Comparison of ENCODE assay signal across 33 cellular contexts in genomic region chr1:117959364-117959763, GRCh38. TPM values are rescaled to one million over a fixed set of nuclear protein-coding genes. Genes with fewer than 3 reads are reported as not detected.
A peak's percentile ranks its signal among the peaks of the same experiment; 100 is the strongest.
DNase-seq lines count a peak whose midpoint lies in the region; ATAC-seq, FAIRE-seq and TF ChIP-seq lines count a peak whose summit lies in the region.
"Had no signal": no experiment of that assay in that cellular context is flagged by ENCODE, and none has a peak within 500 bp of the region (broad histone marks: within the 10 kb centered on the region; RNA-seq: fewer than 3 reads in every experiment).

No MANE protein-coding gene starts in this region.

- H3K9me3 Mint-ChIP-seq in GM23338, result no peaks in the 10 kb centered on the region
- H3K9me3 Mint-ChIP-seq: activated T-helper 17 cell treated with anti-CD3 and anti-CD28 coated beads, Interleukin-2, amount 50 U/mL, for 72 hours; effector memory CD8-positive, alpha-beta T cell; natural killer cell treated with Interleukin-12 subunit alpha and Interleukin-12 subunit beta and Interleukin-15 and Interleukin-18, amount 100 ng/mL, for 72 hours had no signal

- TF ChIP-seq POLR2A in K562 (conservative IDR thresholded peaks at IDR 0.05), result no peak

- H3K4me1 ChIP-seq in PC-3 (ENCODE audit: insufficient read depth, low read length) (0 out of 2 replicates have a peak, but pooled peaks cover 11% of the 10 kb centered on the region), K562 (replicated peaks in 1 of 2; ENCODE audit: control insufficient read depth in 2 of 2, insufficient read depth in 2 of 2, low read length in 2 of 2) (no peaks in the 10 kb centered on the region), GM23338 (ENCODE audit: insufficient read depth) (no peaks in the 10 kb centered on the region)
- H3K4me1 ChIP-seq: BLaER1, gastrocnemius medialis, lower lobe of right lung, Peyer's patch had no signal

- DNase-seq in EL (peak; percentile 50), PC-3 (peak; percentile 53), K562 (ENCODE audit: extremely low read depth in 1 of 4, low spot score in 3 of 4) (no peak), iris pigment epithelial cell (ENCODE audit: low read depth) (peak; percentile 44), NCI-H446 (lab: John Stamatoyannopoulos, UW) (no peak), GF-D8 (lab: John Stamatoyannopoulos, UW) (no peak), GM23338 (ENCODE audit: low spot score) (no peak)
- no peak for DNase-seq in activated naive CD4-positive, alpha-beta T cell (lab: John Stamatoyannopoulos, UW)
- DNase-seq: activated CD4-positive, alpha-beta T cell treated with anti-CD3 and anti-CD28 coated beads for 36 hours; activated CD8-positive, alpha-beta T cell treated with anti-CD3 and anti-CD28 coated beads, Interleukin-2, amount 10 ng/mL, durations not matched to agents 7 days and 5 days; activated naive CD4-positive, alpha-beta T cell treated with anti-CD3 and anti-CD28 coated beads, Interleukin-2, amount 50 U/mL, for 16 hours; amygdala; COR-L47; cortex of kidney; effector memory CD8-positive, alpha-beta T cell; gastrocnemius medialis; GOT3; lower lobe of right lung; mucosa of descending colon; MV-4-11; NCI-H1436; NCI-H2081; NCI-H526 treated with DMSO at 0.1 percent for 48 hours; Peyer's patch; SHP77 treated with DMSO at 0.1 percent for 48 hours; stimulated activated CD4-positive, alpha-beta T cell treated with anti-CD3 and anti-CD28 coated beads, Interleukin-4, amount 100 ng/mL, for 24 hours; SW 1271; trophoblast cell had no signal

- WGBS in K562 (ENCODE audit: insufficient coverage, low coverage, missing lambda C conversion rate), result 76% methylated on average over 3 of the region's 3 CpGs

- in situ Hi-C loops in K562 (cut with MboI), result no loop called here

- BruUV-seq in PC-3 (replicated peaks; lab: Mats Ljungman, UMichigan) (TSS peak; percentile 22), K562 (replicated peaks; lab: Mats Ljungman, UMichigan) (TSS peak; percentile 13)

- H3K4me3 ChIP-seq in PC-3 (ENCODE audit: low read length) (no peak overlapping the region), K562 (no peak overlapping the region), GM23338 (no peak overlapping the region)
- H3K4me3 ChIP-seq: BLaER1, gastrocnemius medialis, lower lobe of right lung, mucosa of descending colon, Peyer's patch had no signal

- no peak for TF ChIP-seq EP300 in K562 (IDR thresholded peaks at IDR 0.05; ENCODE audit: low read length)

- no peaks in the 10 kb centered on the region for H3K9me1 ChIP-seq in K562 (ENCODE audit: control insufficient read depth, insufficient read depth, low read length)

- no peaks in the 10 kb centered on the region for H3K9me3 ChIP-seq in PC-3 (ENCODE audit: low read length)
- no peaks in the 10 kb centered on the region for H3K9me3 ChIP-seq in K562 (replicated peaks; ENCODE audit: control insufficient read depth, insufficient read depth, low read depth, low read length)
- H3K9me3 ChIP-seq: BLaER1, gastrocnemius medialis, lower lobe of right lung, mucosa of descending colon, Peyer's patch had no signal

- H3F3A ChIP-seq in PC-3 (ENCODE audit: low read length, unreplicated experiment) (no peaks in the 10 kb centered on the region), GM23338 (replicated peaks; ENCODE audit: low read depth) (no peaks in the 10 kb centered on the region)

- no peak overlapping the region for H3K4me2 ChIP-seq in PC-3 (ENCODE audit: low read length)
- no peak overlapping the region for H3K4me2 ChIP-seq in K562 (ENCODE audit: insufficient read depth, low read length)
- H3K4me2 ChIP-seq in GM23338, result no peak overlapping the region
- H3K4me2 ChIP-seq: BLaER1 had no signal

- H4K20me1 ChIP-seq in PC-3 (ENCODE audit: low read length) (no peaks in the 10 kb centered on the region), K562 (replicated peaks; ENCODE audit: control insufficient read depth, insufficient read depth, low read length) (no peaks in the 10 kb centered on the region), GM23338 (replicated peaks; ENCODE audit: insufficient read depth) (no peaks in the 10 kb centered on the region; the same call in 1 of the 2 replicates)

- H3K9ac ChIP-seq in PC-3 (ENCODE audit: low read length) (no peak overlapping the region), K562 (ENCODE audit: insufficient read depth in 1 of 2, low read depth in 2 of 2, low read length in 2 of 2) (no peak overlapping the region)
- H3K9ac ChIP-seq: BLaER1 had no signal

- H3K4me3 Mint-ChIP-seq in GM23338, result no peak overlapping the region
- H3K4me3 Mint-ChIP-seq: activated CD4-positive, alpha-beta T cell treated with anti-CD3 and anti-CD28 coated beads for 36 hours; activated CD8-positive, alpha-beta T cell treated with anti-CD3 and anti-CD28 coated beads, Interleukin-2, amount 10 ng/mL, durations not matched to agents 7 days and 5 days; activated T-helper 17 cell treated with anti-CD3 and anti-CD28 coated beads, Interleukin-2, amount 50 U/mL, for 72 hours; effector memory CD8-positive, alpha-beta T cell; natural killer cell treated with Interleukin-12 subunit alpha and Interleukin-12 subunit beta and Interleukin-15 and Interleukin-18, amount 100 ng/mL, for 72 hours had no signal

- H3K36me3 ChIP-seq in PC-3 (ENCODE audit: low read depth, low read length), result peaks cover 57% of the 10 kb centered on the region
- peaks cover 84% of the 10 kb centered on the region for H3K36me3 ChIP-seq in K562 (ENCODE audit: control insufficient read depth, insufficient read depth, low read length)
- peaks cover 45% of the 10 kb centered on the region for H3K36me3 ChIP-seq in GM23338 (ENCODE audit: insufficient read depth)

- CTCF ChIA-PET in PC-3 (lab: Charles Lee) (no interaction called here), K562 (lab: Yijun Ruan, JAX; ENCODE audit: low intra/inter-chr PET ratio) (no interaction called here)

- TF ChIP-seq CTCF in PC-3 (conservative IDR thresholded peaks at IDR 0.05; ENCODE audit: low read depth, low read length) (no peak), K562 (IDR thresholded peaks at IDR 0.05 in 2 of 3, conservative IDR thresholded peaks at IDR 0.05 in 1 of 3; ENCODE audit: insufficient read depth in 2 of 3, low read depth in 1 of 3, low read length in 3 of 3) (no peak), GM23338 (conservative IDR thresholded peaks at IDR 0.05; ENCODE audit: low read depth in 2 of 2) (no peak)

- no peaks in the 10 kb centered on the region for H3K27me3 Mint-ChIP-seq in GM23338 (ENCODE audit: insufficient read depth, low read depth, poor library complexity)
- H3K27me3 Mint-ChIP-seq: activated CD4-positive, alpha-beta T cell treated with anti-CD3 and anti-CD28 coated beads for 36 hours; activated T-helper 17 cell treated with anti-CD3 and anti-CD28 coated beads, Interleukin-2, amount 50 U/mL, for 72 hours; effector memory CD8-positive, alpha-beta T cell; natural killer cell treated with Interleukin-12 subunit alpha and Interleukin-12 subunit beta and Interleukin-15 and Interleukin-18, amount 100 ng/mL, for 72 hours had no signal

- H3K27ac ChIP-seq in PC-3 (ENCODE audit: low read length) (no peak overlapping the region), K562 (ENCODE audit: extremely low read depth, low read depth, low read length) (no peak overlapping the region), GM23338 (ENCODE audit: low read depth) (no peak overlapping the region)
- H3K27ac ChIP-seq: BLaER1, gastrocnemius medialis, HL-60, lower lobe of right lung, Peyer's patch, VCaP had no signal

- POLR2A ChIA-PET in PC-3 (lab: Charles Lee; ENCODE audit: unreplicated experiment) (no interaction called here), K562 (lab: Yijun Ruan, JAX) (no interaction called here)

- no peak overlapping the region for H2AFZ ChIP-seq in PC-3 (ENCODE audit: low read length)
- H2AFZ ChIP-seq in K562 (ENCODE audit: low read depth, low read length), result no peak overlapping the region
- no peak overlapping the region for H2AFZ ChIP-seq in GM23338

- no peak overlapping the region for H3K27ac Mint-ChIP-seq in GM23338
- H3K27ac Mint-ChIP-seq: activated CD4-positive, alpha-beta T cell treated with anti-CD3 and anti-CD28 coated beads for 36 hours; activated CD8-positive, alpha-beta T cell treated with anti-CD3 and anti-CD28 coated beads, Interleukin-2, amount 10 ng/mL, durations not matched to agents 7 days and 5 days; activated T-helper 17 cell treated with anti-CD3 and anti-CD28 coated beads, Interleukin-2, amount 50 U/mL, for 72 hours; effector memory CD8-positive, alpha-beta T cell; natural killer cell treated with Interleukin-12 subunit alpha and Interleukin-12 subunit beta and Interleukin-15 and Interleukin-18, amount 100 ng/mL, for 72 hours had no signal

- no peaks in the 10 kb centered on the region for H3K4me1 Mint-ChIP-seq in GM23338

- FAIRE-seq in K562 (lab: Jason Lieb, UNC), result no peak

- H3K79me2 ChIP-seq in PC-3 (ENCODE audit: low read length) (no peaks in the 10 kb centered on the region), K562 (ENCODE audit: control insufficient read depth, insufficient read depth, low read length) (no peaks in the 10 kb centered on the region), GM23338 (replicated peaks; ENCODE audit: insufficient read depth) (no peaks in the 10 kb centered on the region)

- H3K36me3 Mint-ChIP-seq in GM23338 (ENCODE audit: low read depth), result peaks cover 58% of the 10 kb centered on the region

- H3K27me3 ChIP-seq in PC-3 (ENCODE audit: low read length) (no peaks in the 10 kb centered on the region), K562 (ENCODE audit: control insufficient read depth in 2 of 2, insufficient read depth in 2 of 2, low read length in 2 of 2) (no peaks in the 10 kb centered on the region), GM23338 (ENCODE audit: insufficient read depth) (no peaks in the 10 kb centered on the region)
- H3K27me3 ChIP-seq: BLaER1, gastrocnemius medialis, Peyer's patch had no signal

- H3K9me2 ChIP-seq in PC-3 (replicated peaks; ENCODE audit: low read length) (no peaks in the 10 kb centered on the region), GM23338 (ENCODE audit: insufficient read depth) (no peaks in the 10 kb centered on the region)

- TF ChIP-seq RAD21 in K562 (CRISPR knock-in tag; conservative IDR thresholded peaks at IDR 0.05 in 1 of 2, IDR thresholded peaks at IDR 0.05 in 1 of 2), result no peak

- intact Hi-C loops in PC-3 (cut with micrococcal nuclease), result no loop called here
- intact Hi-C loops in K562 (cut with micrococcal nuclease), result no loop called here

- peak; percentile 69 for ATAC-seq in PC-3
- ATAC-seq in K562, result no peak
- ATAC-seq in GM23338, result no peak
- ATAC-seq: activated CD4-positive, alpha-beta T cell treated with anti-CD3 and anti-CD28 coated beads for 36 hours; activated CD8-positive, alpha-beta T cell treated with anti-CD3 and anti-CD28 coated beads, Interleukin-2, amount 10 ng/mL, durations not matched to agents 7 days and 5 days; activated T-helper 17 cell treated with anti-CD3 and anti-CD28 coated beads, Interleukin-2, amount 50 U/mL, for 72 hours; effector memory CD8-positive, alpha-beta T cell; gastrocnemius medialis; lower lobe of right lung; mucosa of descending colon; natural killer cell treated with Interleukin-12 subunit alpha and Interleukin-12 subunit beta and Interleukin-15 and Interleukin-18, amount 100 ng/mL, for 72 hours had no signal

RNA-seq across cellular contexts. Expression of gene WDR3, which starts 29.8 kb away (rescaled TPM):
- 38.2 and 57.8 TPM in 2 replicates for total RNA-seq in PC-3 (2014; rRNA removed)
- 46.6 and 73.0 TPM in 2 replicates for total RNA-seq in K562 (2011; cell fraction: chromatin; rRNA removed; ENCODE audit: low replicate concordance)
- 16.8 and 17.2 TPM in 2 replicates for total RNA-seq in K562 (2011; cell fraction: nucleolus; rRNA removed)
- 22.1 and 23.6 TPM in 2 replicates for total RNA-seq in K562 (2011; cell fraction: nucleoplasm; rRNA removed)
- total RNA-seq in K562 (2014; rRNA removed), result 43.9 and 44.5 TPM in 2 replicates
- 112 and 126 TPM in 2 replicates for total RNA-seq in K562 (2014; rRNA removed; fragmentation: Illumina TruSeq; extraction: Trizol)
- total RNA-seq in K562 (2015; rRNA removed; fragmentation: Illumina TruSeq; extraction: Trizol), result 74.1 and 76.5 TPM in 2 replicates
- total RNA-seq in K562 (2021), result 74.8 and 75.0 TPM in 2 replicates
- 63.3 and 105 TPM in 2 replicates for polyA plus RNA-seq in K562 (2011; rRNA removed)
- polyA plus RNA-seq in K562 (2011; cell fraction: cytosol; rRNA removed), result 21.0 and 37.9 TPM in 2 replicates
- polyA plus RNA-seq in K562 (2011; cell fraction: nucleus; rRNA removed), result 28.3 and 31.4 TPM in 2 replicates
- polyA plus RNA-seq in K562 (2012), result 21.5 and 53.6 TPM in 2 replicates
- 89.0 and 110 TPM in 2 replicates for polyA plus RNA-seq in K562 (2014; fragmentation: Illumina TruSeq; extraction: Trizol)
- polyA plus RNA-seq in K562 (2014; fragmentation: Nextera tagmentation; extraction: Ambion mirVana), result 100 to 1,000 TPM in 1 of 2 experiments, 10 to 100 TPM in 1; 51.7 to 122 TPM
- polyA plus RNA-seq in K562 (2014; rRNA removed), result 40.6 and 44.0 TPM in 2 replicates
- polyA minus RNA-seq in K562 (2011; rRNA and poly(A)+ RNA removed), result 243 and 326 TPM in 2 replicates
- 33.9 and 74.5 TPM in 2 replicates for polyA minus RNA-seq in K562 (2011; cell fraction: cytosol; rRNA and poly(A)+ RNA removed)
- polyA minus RNA-seq in K562 (2011; cell fraction: nucleus; rRNA and poly(A)+ RNA removed), result 22.3 and 40.9 TPM in 2 replicates
- total RNA-seq in GM23338 (2014; rRNA removed; shearing (Covaris generic)), result 38.7 and 48.0 TPM in 2 replicates
- polyA plus RNA-seq in GM23338 (2016; fragmentation: Nextera tagmentation; extraction: Ambion mirVana), result 20.7 and 26.2 TPM in 2 replicates

RNA-seq across cellular contexts. Expression of gene GDAP2, which starts 29.9 kb away (rescaled TPM):
- total RNA-seq in PC-3 (2014; rRNA removed) (17.7 and 20.7 TPM in 2 replicates), K562 (2014; rRNA removed) (7.9 and 13.2 TPM in 2 replicates), K562 (2014; rRNA removed; fragmentation: Illumina TruSeq; extraction: Trizol) (19.6 and 22.8 TPM in 2 replicates), K562 (2015; rRNA removed; fragmentation: Illumina TruSeq; extraction: Trizol) (14.8 and 17.0 TPM in 2 replicates), K562 (2021) (16.2 and 22.0 TPM in 2 replicates)
- total RNA-seq in K562 (2011; cell fraction: chromatin; rRNA removed; ENCODE audit: low replicate concordance), result 16.4 and 43.1 TPM in 2 replicates
- total RNA-seq in K562 (2011; cell fraction: nucleolus; rRNA removed), result 6.7 and 11.3 TPM in 2 replicates
- total RNA-seq in K562 (2011; cell fraction: nucleoplasm; rRNA removed), result 20.4 and 29.3 TPM in 2 replicates
- polyA plus RNA-seq in K562 (2011; rRNA removed) (17.7 and 23.1 TPM in 2 replicates), K562 (2014; fragmentation: Illumina TruSeq; extraction: Trizol) (11.7 and 13.2 TPM in 2 replicates), K562 (2014; fragmentation: Nextera tagmentation; extraction: Ambion mirVana) (1 to 10 TPM; 4.1 to 7.2 TPM), K562 (2014; rRNA removed) (10.1 and 10.2 TPM in 2 replicates), GM23338 (2016; fragmentation: Nextera tagmentation; extraction: Ambion mirVana) (10.2 and 10.7 TPM in 2 replicates)
- polyA plus RNA-seq in K562 (2011; cell fraction: cytosol; rRNA removed), result 4.3 and 8.2 TPM in 2 replicates
- polyA plus RNA-seq in K562 (2011; cell fraction: nucleus; rRNA removed), result 11.5 and 14.9 TPM in 2 replicates
- 7.9 and 8.2 TPM in 2 replicates for polyA plus RNA-seq in K562 (2012)
- 41.4 and 50.0 TPM in 2 replicates for polyA minus RNA-seq in K562 (2011; rRNA and poly(A)+ RNA removed)
- 10.5 and 13.2 TPM in 2 replicates for polyA minus RNA-seq in K562 (2011; cell fraction: cytosol; rRNA and poly(A)+ RNA removed)
- polyA minus RNA-seq in K562 (2011; cell fraction: nucleus; rRNA and poly(A)+ RNA removed), result 20.5 and 41.5 TPM in 2 replicates
- 24.5 and 28.0 TPM in 2 replicates for total RNA-seq in GM23338 (2014; rRNA removed; shearing (Covaris generic))

Comparison
In these comparisons a context has a peak if more than half of its experiments do, and no peak if none do; other contexts are left out.
1. DNase-seq: peak in EL (single experiment), PC-3 (single experiment) and iris pigment epithelial cell (single experiment); none in K562 (0 of 4), activated naive CD4-positive, alpha-beta T cell (0 of 4), NCI-H446 (0 of 2), GF-D8 (single experiment) and GM23338 (single experiment).